Comparison of ENCODE assay signal across 15 cellular contexts in genomic region chr6:31358302-31358701, GRCh38. TPM values are rescaled to one million over a fixed set of nuclear protein-coding genes. Genes with fewer than 3 reads are reported as not detected.
DNase-seq lines count a peak whose midpoint lies in the region; ATAC-seq and TF ChIP-seq lines count a peak whose summit lies in the region.
"Had no signal": no experiment of that assay in that cellular context is flagged by ENCODE, and none has a peak within 500 bp of the region (broad histone marks: within the 10 kb centered on the region; RNA-seq: fewer than 3 reads in every experiment).

No MANE protein-coding gene starts in this region.

- no peaks in the 10 kb centered on the region for H3F3A ChIP-seq in neural progenitor cell (ENCODE audit: low read depth)

- H3K36me3 ChIP-seq in CD8-positive, alpha-beta memory T cell (ENCODE audit: insufficient read depth, low read length), result peaks cover 26% of the 10 kb centered on the region
- no peaks in the 10 kb centered on the region for H3K36me3 ChIP-seq in neural progenitor cell

- DNase-seq in CD8-positive, alpha-beta memory T cell, result no peak
- DNase-seq in activated naive CD8-positive, alpha-beta T cell treated with anti-CD3 and anti-CD28 coated beads, Interleukin-2, amount 50 U/mL, for 24 hours, result no peak
- no peak for DNase-seq in neural progenitor cell (ENCODE audit: low spot score)
- DNase-seq in foreskin melanocyte, result no peak
- DNase-seq in mesothelial cell of epicardium (ENCODE audit: low spot score in 2 of 2, unreplicated experiment in 2 of 2), result no peak
- DNase-seq: Caco-2, GF-D8, NCI-H1092 treated with DMSO at 0.1 percent for 48 hours, NCI-H345, nephron progenitor cell had no signal

- H3K27me3 Mint-ChIP-seq in CD8-positive, alpha-beta memory T cell, result peaks cover 9 to 30% of the 10 kb centered on the region in 2 donors
- no peaks in the 10 kb centered on the region for H3K27me3 Mint-ChIP-seq in IgD-negative memory B cell
- peaks cover 3% of the 10 kb centered on the region for H3K27me3 Mint-ChIP-seq in activated naive CD8-positive, alpha-beta T cell treated with anti-CD3 and anti-CD28 coated beads, Interleukin-2, amount 50 U/mL, for 24 hours
- peaks cover 63% of the 10 kb centered on the region for H3K27me3 Mint-ChIP-seq in neural progenitor cell (ENCODE audit: insufficient read depth, low read depth)
- H3K27me3 Mint-ChIP-seq in mesothelial cell of epicardium (ENCODE audit: low read depth), result peaks cover 93% of the 10 kb centered on the region

- H3K9me3 ChIP-seq in CD8-positive, alpha-beta memory T cell (ENCODE audit: low read length), result no peaks in the 10 kb centered on the region
- no peaks in the 10 kb centered on the region for H3K9me3 ChIP-seq in neural progenitor cell (ENCODE audit: low read depth)
- H3K9me3 ChIP-seq: ascending aorta, Caco-2, suprapubic skin had no signal

- ATAC-seq in activated naive CD8-positive, alpha-beta T cell treated with anti-CD3 and anti-CD28 coated beads, Interleukin-2, amount 50 U/mL, for 24 hours, result no peak
- ATAC-seq in HG03139 (IDR thresholded peaks at IDR 0.05; ENCODE audit: unreplicated experiment), result no peak
- no peak for ATAC-seq in HG03095 (IDR thresholded peaks at IDR 0.05; ENCODE audit: unreplicated experiment)

- H3K4me1 ChIP-seq in CD8-positive, alpha-beta memory T cell (ENCODE audit: insufficient read depth, low read length), result peaks cover 30% of the 10 kb centered on the region
- no peaks in the 10 kb centered on the region for H3K4me1 ChIP-seq in neural progenitor cell
- H3K4me1 ChIP-seq: Caco-2 had no signal

- no peak overlapping the region for H2AFZ ChIP-seq in neural progenitor cell (replicated peaks)

- H3K4me3 ChIP-seq in CD8-positive, alpha-beta memory T cell (ENCODE audit: low read length), result peak overlapping the region; percentile 100
- no peak overlapping the region for H3K4me3 ChIP-seq in neural progenitor cell
- H3K4me3 ChIP-seq: suprapubic skin had no signal

- TF ChIP-seq CTCF in neural progenitor cell (IDR thresholded peaks at IDR 0.05) (no peak), mesothelial cell of epicardium (IDR thresholded peaks at IDR 0.05; ENCODE audit: unreplicated experiment) (no peak)

- CTCF ChIA-PET in CD8-positive, alpha-beta memory T cell (lab: Charles Lee), result interaction anchor here (1.0 kb wide), 2 partner anchors 8 to 161 kb away, joined by 4 to 6 read pairs; no protein-coding TSS in a partner anchor

- no peaks in the 10 kb centered on the region for H4K20me1 ChIP-seq in neural progenitor cell (ENCODE audit: low read depth)

- no peak overlapping the region for H3K4me2 ChIP-seq in neural progenitor cell

- peak overlapping the region; percentile 99 for H3K27ac ChIP-seq in CD8-positive, alpha-beta memory T cell (ENCODE audit: low read depth, low read length)
- no peak overlapping the region for H3K27ac ChIP-seq in neural progenitor cell
- H3K27ac ChIP-seq: suprapubic skin had no signal

- POLR2A ChIA-PET in CD8-positive, alpha-beta memory T cell (lab: Charles Lee), result interaction anchor here (0.9 to 1.5 kb wide), 4 partner anchors 8 to 89 kb away, joined by 3 to 6 read pairs (median 4); no protein-coding TSS in a partner anchor

- H3K4me3 Mint-ChIP-seq in CD8-positive, alpha-beta memory T cell, result peak overlapping the region; percentile 96 to 100 (median 97)
- peak overlapping the region; percentile 95 to 99 (median 99) for H3K4me3 Mint-ChIP-seq in IgD-negative memory B cell
- H3K4me3 Mint-ChIP-seq in activated naive CD8-positive, alpha-beta T cell treated with anti-CD3 and anti-CD28 coated beads, Interleukin-2, amount 50 U/mL, for 24 hours, result peak overlapping the region; percentile 96
- peak overlapping the region; percentile 86 for H3K4me3 Mint-ChIP-seq in neural progenitor cell
- no peak overlapping the region for H3K4me3 Mint-ChIP-seq in mesothelial cell of epicardium
- H3K4me3 Mint-ChIP-seq: nephron progenitor cell had no signal

- no peaks in the 10 kb centered on the region for H3K27me3 ChIP-seq in CD8-positive, alpha-beta memory T cell (ENCODE audit: insufficient read depth, low read length, poor library complexity, severe bottlenecking)
- peaks cover 55% of the 10 kb centered on the region for H3K27me3 ChIP-seq in neural progenitor cell
- H3K27me3 ChIP-seq: ascending aorta had no signal

- H3K9ac ChIP-seq in neural progenitor cell, result no peak overlapping the region

- peaks cover 23 to 45% (median 31%) of the 10 kb centered on the region in 3 donors for H3K36me3 Mint-ChIP-seq in CD8-positive, alpha-beta memory T cell
- H3K36me3 Mint-ChIP-seq in IgD-negative memory B cell, result peaks cover 18% of the 10 kb centered on the region
- peaks cover 31% of the 10 kb centered on the region for H3K36me3 Mint-ChIP-seq in activated naive CD8-positive, alpha-beta T cell treated with anti-CD3 and anti-CD28 coated beads, Interleukin-2, amount 50 U/mL, for 24 hours (ENCODE audit: low read depth)
- peaks cover 4% of the 10 kb centered on the region for H3K36me3 Mint-ChIP-seq in neural progenitor cell
- H3K36me3 Mint-ChIP-seq in mesothelial cell of epicardium, result no peaks in the 10 kb centered on the region

- H3K9me3 Mint-ChIP-seq in CD8-positive, alpha-beta memory T cell, result peaks cover 0 to 4% (median 3%) of the 10 kb centered on the region in 5 donors
- peaks cover 0 to 4% (median 4%) of the 10 kb centered on the region in 3 donors for H3K9me3 Mint-ChIP-seq in IgD-negative memory B cell
- H3K9me3 Mint-ChIP-seq in activated naive CD8-positive, alpha-beta T cell treated with anti-CD3 and anti-CD28 coated beads, Interleukin-2, amount 50 U/mL, for 24 hours, result peaks cover 12% of the 10 kb centered on the region
- H3K9me3 Mint-ChIP-seq in neural progenitor cell, result peaks cover 5% of the 10 kb centered on the region
- no peaks in the 10 kb centered on the region for H3K9me3 Mint-ChIP-seq in mesothelial cell of epicardium

- H3K4me1 Mint-ChIP-seq in CD8-positive, alpha-beta memory T cell, result peaks cover 45 to 51% (median 49%) of the 10 kb centered on the region in 3 donors
- H3K4me1 Mint-ChIP-seq in IgD-negative memory B cell, result peaks cover 17 to 29% (median 20%) of the 10 kb centered on the region in 3 donors
- H3K4me1 Mint-ChIP-seq in activated naive CD8-positive, alpha-beta T cell treated with anti-CD3 and anti-CD28 coated beads, Interleukin-2, amount 50 U/mL, for 24 hours, result peaks cover 49% of the 10 kb centered on the region
- H3K4me1 Mint-ChIP-seq in neural progenitor cell, result peaks cover 8% of the 10 kb centered on the region
- H3K4me1 Mint-ChIP-seq in mesothelial cell of epicardium, result no peaks in the 10 kb centered on the region

- H3K79me2 ChIP-seq in neural progenitor cell (ENCODE audit: low read depth), result no peaks in the 10 kb centered on the region

- H3K27ac Mint-ChIP-seq in CD8-positive, alpha-beta memory T cell, result peak overlapping the region; percentile 100
- H3K27ac Mint-ChIP-seq in IgD-negative memory B cell, result peak overlapping the region; percentile 100
- peak overlapping the region; percentile 99 for H3K27ac Mint-ChIP-seq in activated naive CD8-positive, alpha-beta T cell treated with anti-CD3 and anti-CD28 coated beads, Interleukin-2, amount 50 U/mL, for 24 hours
- no peak overlapping the region for H3K27ac Mint-ChIP-seq in neural progenitor cell
- no peak overlapping the region for H3K27ac Mint-ChIP-seq in mesothelial cell of epicardium
- H3K27ac Mint-ChIP-seq: nephron progenitor cell had no signal

RNA-seq across cellular contexts. Expression of gene HLA-B, which starts 1.3 kb away (rescaled TPM):
- total RNA-seq in CD8-positive, alpha-beta memory T cell, result 1,000 to 10,000 TPM; 3,705 to 3,812 TPM
- 8,337 TPM for polyA plus RNA-seq in CD8-positive, alpha-beta memory T cell
- 6,901 TPM for polyA plus RNA-seq in IgD-negative memory B cell
- total RNA-seq in neural progenitor cell (ENCODE audit: low replicate concordance) (16.2 and 21.8 TPM in 2 replicates), mesothelial cell of epicardium (43.9 to 47.7 TPM (median 46.6 TPM) in 3 replicates)

RNA-seq across cellular contexts. Expression of gene MICA, which starts 45.1 kb away (rescaled TPM):
- total RNA-seq in CD8-positive, alpha-beta memory T cell, result 10 to 100 TPM; 12.4 to 12.8 TPM
- 8.2 TPM for polyA plus RNA-seq in CD8-positive, alpha-beta memory T cell
- 9.2 TPM for polyA plus RNA-seq in IgD-negative memory B cell
- total RNA-seq in neural progenitor cell (ENCODE audit: low replicate concordance), result 15.0 and 21.4 TPM in 2 replicates
- 14.1 to 16.1 TPM (median 15.5 TPM) in 3 replicates for total RNA-seq in mesothelial cell of epicardium

Comparison
In these comparisons a context has a peak if more than half of its experiments do, and no peak if none do; other contexts are left out.
1. H3K27ac Mint-ChIP-seq: peak in CD8-positive, alpha-beta memory T cell (8 of 8), IgD-negative memory B cell (3 of 3) and activated naive CD8-positive, alpha-beta T cell treated with anti-CD3 and anti-CD28 coated beads, Interleukin-2, amount 50 U/mL, for 24 hours (single experiment); none in neural progenitor cell (single experiment) and mesothelial cell of epicardium (single experiment).
2. RNA of gene HLA-B, which starts 1.3 kb away (total RNA-seq): 3,705 to 3,812 TPM in CD8-positive, alpha-beta memory T cell; 43.9 to 47.7 TPM in mesothelial cell of epicardium and 16.2 to 21.8 TPM in neural progenitor cell; every median in the first group is over 10 times any median in the second.